ENCODE assay signal across 18 cellular contexts in the genomic region with DNA sequence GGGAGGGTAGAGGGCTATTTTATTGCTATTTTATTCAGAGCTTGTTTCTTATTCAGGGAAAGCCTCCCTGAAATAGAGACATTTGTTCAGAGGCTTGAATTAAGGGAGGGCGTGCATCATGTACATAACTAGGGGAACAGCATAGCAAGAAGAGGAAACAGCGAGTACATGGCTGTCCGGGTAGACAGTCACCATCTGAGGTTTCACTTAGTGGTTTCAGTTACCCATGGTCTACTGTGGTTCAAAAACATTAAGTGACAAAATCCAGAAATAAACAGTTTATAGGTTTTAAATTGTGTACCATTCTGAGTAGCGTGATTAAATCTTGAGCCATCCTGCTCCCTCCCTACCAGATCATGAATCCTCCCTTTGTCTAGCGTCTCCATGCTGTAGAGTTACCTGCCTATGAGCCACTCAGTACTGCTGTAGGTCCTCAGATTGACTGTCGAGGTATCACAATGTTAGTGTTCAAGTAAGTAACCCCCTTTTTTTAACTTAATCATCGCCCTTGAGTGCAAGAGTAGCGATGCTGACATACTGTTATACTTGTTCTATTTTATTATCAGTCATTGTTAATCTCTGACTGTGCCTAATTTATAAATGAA.
A peak's percentile ranks its signal among the peaks of the same experiment; 100 is the strongest.
DNase-seq lines count a peak whose midpoint lies in the region; ATAC-seq and TF ChIP-seq lines count a peak whose summit lies in the region.
"Had no signal": no experiment of that assay in that cellular context is flagged by ENCODE, and none has a peak within 500 bp of the region (broad histone marks: within the 10 kb centered on the region; RNA-seq: fewer than 3 reads in every experiment).

No MANE protein-coding gene starts in this region.

- CTCF ChIA-PET in SK-N-SH (lab: Yijun Ruan, JAX), result no interaction called here

- H3K9ac ChIP-seq in SK-N-SH (peak overlapping the region; percentile 52), Karpas-422 (ENCODE audit: low read length) (no peak overlapping the region)

- peak overlapping the region; percentile 10 for H3K4me3 Mint-ChIP-seq in activated T-helper 17 cell treated with anti-CD3 and anti-CD28 coated beads, Interleukin-2, amount 50 U/mL, for 72 hours
- H3K4me3 Mint-ChIP-seq: CD4-positive, alpha-beta T cell had no signal

- TF ChIP-seq CTCF in SK-N-SH (IDR thresholded peaks at IDR 0.05) (no peak), GM13977 (IDR thresholded peaks at IDR 0.05; ENCODE audit: extremely low read depth, insufficient read depth, missing control alignments) (no peak)

- no peak overlapping the region for H3K4me3 ChIP-seq in SK-N-SH (ENCODE audit: low read depth in 2 of 2, low read length in 1 of 2)
- no peak overlapping the region for H3K4me3 ChIP-seq in Karpas-422 (ENCODE audit: low read length)
- H3K4me3 ChIP-seq: HAP-1 had no signal

- WGBS in SK-N-SH (ENCODE audit: low lambda C conversion rate), result 4% methylated on average over 8 of the region's 8 CpGs

- H3K79me2 ChIP-seq in SK-N-SH (ENCODE audit: insufficient read depth), result no peaks in the 10 kb centered on the region
- H3K79me2 ChIP-seq in Karpas-422 (ENCODE audit: low read length), result no peaks in the 10 kb centered on the region

- H3K9me2 ChIP-seq in SK-N-SH (no peaks in the 10 kb centered on the region), Karpas-422 (replicated peaks; ENCODE audit: insufficient read depth, low read length) (no peaks in the 10 kb centered on the region)

- H4K20me1 ChIP-seq in SK-N-SH (ENCODE audit: insufficient read depth), result no peaks in the 10 kb centered on the region
- H4K20me1 ChIP-seq in Karpas-422 (ENCODE audit: insufficient read depth, low read depth, low read length), result no peaks in the 10 kb centered on the region

- H3K4me2 ChIP-seq in SK-N-SH (peak overlapping the region; percentile 52), Karpas-422 (ENCODE audit: low read depth, low read length, poor library complexity, severe bottlenecking) (no peak overlapping the region)

- H3K27me3 Mint-ChIP-seq in activated T-helper 17 cell treated with anti-CD3 and anti-CD28 coated beads, Interleukin-2, amount 50 U/mL, for 72 hours, result no peaks in the 10 kb centered on the region
- H3K27me3 Mint-ChIP-seq: CD4-positive, alpha-beta T cell had no signal

- no peak for TF ChIP-seq EP300 in SK-N-SH (IDR thresholded peaks at IDR 0.05; ENCODE audit: borderline replicate concordance in 1 of 2, low read depth in 1 of 2, low read length in 1 of 2)

- H3K27ac ChIP-seq in SK-N-SH (ENCODE audit: low read depth in 2 of 2, low read length in 1 of 2) (peak overlapping the region in 1 of 2 experiments; percentile 59; a peak in 2 of 4 replicates), Karpas-422 (ENCODE audit: low read length) (no peak overlapping the region)

- in situ Hi-C loops in GM13977 (cut with MboI; ENCODE audit: low pct_unique_long_range_greater_than_20kb, low sequenced_read_pairs, unreplicated experiment), result no loop called here

- POLR2A ChIA-PET in SK-N-SH (lab: Yijun Ruan, JAX), result no interaction called here

- H3K27me3 ChIP-seq in SK-N-SH (ENCODE audit: insufficient read depth) (no peaks in the 10 kb centered on the region), Karpas-422 (ENCODE audit: low read length) (no peaks in the 10 kb centered on the region)

- H3K36me3 ChIP-seq in SK-N-SH (replicated peaks in 1 of 2; ENCODE audit: control insufficient read depth in 1 of 2, insufficient read depth in 2 of 2, low read length in 1 of 2) (no peaks in the 10 kb centered on the region), Karpas-422 (ENCODE audit: insufficient read depth, low read length) (no peaks in the 10 kb centered on the region)
- H3K36me3 ChIP-seq: HAP-1 had no signal

- no peak for TF ChIP-seq RAD21 in SK-N-SH (IDR thresholded peaks at IDR 0.05; ENCODE audit: low read length)

- peak overlapping the region; percentile 58 for H2AFZ ChIP-seq in SK-N-SH (ENCODE audit: low read depth)
- no peak overlapping the region for H2AFZ ChIP-seq in Karpas-422 (ENCODE audit: low read length)

- DNase-seq in SK-N-SH (no peak), MV-4-11 (lab: John Stamatoyannopoulos, UW) (peak; percentile 74), GM13977 (ENCODE audit: low spot score) (no peak), Karpas-422 (no peak)
- DNase-seq: CD4-positive, alpha-beta T cell; KBM-7; NCI-H1048; NCI-H1436; NCI-H2029 treated with DMSO at 0.1 percent for 48 hours; NCI-H2171; NCI-H526; OCI-M1; Right ventricle myocardium superior; T-helper 1 cell had no signal

- peaks cover 9% of the 10 kb centered on the region for H3K4me1 Mint-ChIP-seq in activated T-helper 17 cell treated with anti-CD3 and anti-CD28 coated beads, Interleukin-2, amount 50 U/mL, for 72 hours

- ATAC-seq in SK-N-SH treated with all-trans-retinoic acid at 6 μM for 48 hours (no peak), GM18502 (IDR thresholded peaks at IDR 0.05; ENCODE audit: poor library complexity, unreplicated experiment) (no peak)
- ATAC-seq in activated T-helper 17 cell treated with anti-CD3 and anti-CD28 coated beads, Interleukin-2, amount 50 U/mL, for 72 hours (replicated peaks), result peak; percentile 60

- peaks cover 9% of the 10 kb centered on the region for H3K9me3 Mint-ChIP-seq in activated T-helper 17 cell treated with anti-CD3 and anti-CD28 coated beads, Interleukin-2, amount 50 U/mL, for 72 hours

- H3K4me1 ChIP-seq in SK-N-SH (ENCODE audit: control insufficient read depth in 1 of 2, insufficient read depth in 2 of 2, low read depth in 1 of 2, low read length in 1 of 2) (peaks cover 0 to 16% of the 10 kb centered on the region in 2 experiments; a peak in 2 of 4 replicates), Karpas-422 (ENCODE audit: low read length) (no peaks in the 10 kb centered on the region)
- H3K4me1 ChIP-seq: HAP-1 had no signal

- no peaks in the 10 kb centered on the region for H3K36me3 Mint-ChIP-seq in activated T-helper 17 cell treated with anti-CD3 and anti-CD28 coated beads, Interleukin-2, amount 50 U/mL, for 72 hours (ENCODE audit: low read depth)

- peak overlapping the region; percentile 4 for H3K27ac Mint-ChIP-seq in activated T-helper 17 cell treated with anti-CD3 and anti-CD28 coated beads, Interleukin-2, amount 50 U/mL, for 72 hours
- H3K27ac Mint-ChIP-seq: CD4-positive, alpha-beta T cell had no signal

- H3F3A ChIP-seq in SK-N-SH (replicated peaks; ENCODE audit: insufficient read depth), result peaks cover 16% of the 10 kb centered on the region

- H3K9me3 ChIP-seq in SK-N-SH, result no peaks in the 10 kb centered on the region
- no peaks in the 10 kb centered on the region for H3K9me3 ChIP-seq in Karpas-422 (ENCODE audit: low read length)
- H3K9me3 ChIP-seq: HAP-1 had no signal

TF ChIP-seq in SK-N-SH, 30 proteins besides CTCF, POLR2A, EP300 and RAD21:
- TF ChIP-seq SMC3 (IDR thresholded peaks at IDR 0.05; ENCODE audit: low read depth, low read length), result no peak
- no peak for TF ChIP-seq YY1 (IDR thresholded peaks at IDR 0.05; ENCODE audit: low read depth)

TF ChIP-seq in SK-N-SH treated with all-trans-retinoic acid at 6 μM for 48 hours, 23 proteins besides CTCF, POLR2A, EP300 and RAD21 (continues in another document):
- TF ChIP-seq OSR1 (CRISPR knock-in tag; IDR thresholded peaks at IDR 0.05), result no peak
- no peak for TF ChIP-seq ZNF70 (CRISPR knock-in tag; IDR thresholded peaks at IDR 0.05)
- TF ChIP-seq, protein P1, sequence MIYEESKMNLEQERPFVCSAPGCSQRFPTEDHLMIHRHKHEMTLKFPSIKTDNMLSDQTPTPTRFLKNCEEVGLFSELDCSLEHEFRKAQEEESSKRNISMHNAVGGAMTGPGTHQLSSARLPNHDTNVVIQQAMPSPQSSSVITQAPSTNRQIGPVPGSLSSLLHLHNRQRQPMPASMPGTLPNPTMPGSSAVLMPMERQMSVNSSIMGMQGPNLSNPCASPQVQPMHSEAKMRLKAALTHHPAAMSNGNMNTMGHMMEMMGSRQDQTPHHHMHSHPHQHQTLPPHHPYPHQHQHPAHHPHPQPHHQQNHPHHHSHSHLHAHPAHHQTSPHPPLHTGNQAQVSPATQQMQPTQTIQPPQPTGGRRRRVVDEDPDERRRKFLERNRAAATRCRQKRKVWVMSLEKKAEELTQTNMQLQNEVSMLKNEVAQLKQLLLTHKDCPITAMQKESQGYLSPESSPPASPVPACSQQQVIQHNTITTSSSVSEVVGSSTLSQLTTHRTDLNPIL (CRISPR knock-in tag; IDR thresholded peaks at IDR 0.05; ENCODE audit: low read depth), result no peak
- TF ChIP-seq, protein P2, sequence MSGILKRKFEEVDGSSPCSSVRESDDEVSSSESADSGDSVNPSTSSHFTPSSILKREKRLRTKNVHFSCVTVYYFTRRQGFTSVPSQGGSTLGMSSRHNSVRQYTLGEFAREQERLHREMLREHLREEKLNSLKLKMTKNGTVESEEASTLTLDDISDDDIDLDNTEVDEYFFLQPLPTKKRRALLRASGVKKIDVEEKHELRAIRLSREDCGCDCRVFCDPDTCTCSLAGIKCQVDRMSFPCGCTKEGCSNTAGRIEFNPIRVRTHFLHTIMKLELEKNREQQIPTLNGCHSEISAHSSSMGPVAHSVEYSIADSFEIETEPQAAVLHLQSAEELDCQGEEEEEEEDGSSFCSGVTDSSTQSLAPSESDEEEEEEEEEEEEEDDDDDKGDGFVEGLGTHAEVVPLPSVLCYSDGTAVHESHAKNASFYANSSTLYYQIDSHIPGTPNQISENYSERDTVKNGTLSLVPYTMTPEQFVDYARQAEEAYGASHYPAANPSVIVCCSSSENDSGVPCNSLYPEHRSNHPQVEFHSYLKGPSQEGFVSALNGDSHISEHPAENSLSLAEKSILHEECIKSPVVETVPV (CRISPR knock-in tag; IDR thresholded peaks at IDR 0.05), result no peak
- no peak for TF ChIP-seq GLIS3 (CRISPR knock-in tag; IDR thresholded peaks at IDR 0.05)
- no peak for TF ChIP-seq ARNTL (CRISPR knock-in tag; IDR thresholded peaks at IDR 0.05; ENCODE audit: borderline replicate concordance, low read depth)
- no peak for TF ChIP-seq TOX (CRISPR knock-in tag; IDR thresholded peaks at IDR 0.05; ENCODE audit: borderline replicate concordance)
- TF ChIP-seq BACH2 (CRISPR knock-in tag; IDR thresholded peaks at IDR 0.05; ENCODE audit: borderline replicate concordance), result no peak
- no peak for TF ChIP-seq CSDC2 (CRISPR knock-in tag; IDR thresholded peaks at IDR 0.05)
- TF ChIP-seq ESRRG (CRISPR knock-in tag; IDR thresholded peaks at IDR 0.05), result no peak
- TF ChIP-seq, protein P3, sequence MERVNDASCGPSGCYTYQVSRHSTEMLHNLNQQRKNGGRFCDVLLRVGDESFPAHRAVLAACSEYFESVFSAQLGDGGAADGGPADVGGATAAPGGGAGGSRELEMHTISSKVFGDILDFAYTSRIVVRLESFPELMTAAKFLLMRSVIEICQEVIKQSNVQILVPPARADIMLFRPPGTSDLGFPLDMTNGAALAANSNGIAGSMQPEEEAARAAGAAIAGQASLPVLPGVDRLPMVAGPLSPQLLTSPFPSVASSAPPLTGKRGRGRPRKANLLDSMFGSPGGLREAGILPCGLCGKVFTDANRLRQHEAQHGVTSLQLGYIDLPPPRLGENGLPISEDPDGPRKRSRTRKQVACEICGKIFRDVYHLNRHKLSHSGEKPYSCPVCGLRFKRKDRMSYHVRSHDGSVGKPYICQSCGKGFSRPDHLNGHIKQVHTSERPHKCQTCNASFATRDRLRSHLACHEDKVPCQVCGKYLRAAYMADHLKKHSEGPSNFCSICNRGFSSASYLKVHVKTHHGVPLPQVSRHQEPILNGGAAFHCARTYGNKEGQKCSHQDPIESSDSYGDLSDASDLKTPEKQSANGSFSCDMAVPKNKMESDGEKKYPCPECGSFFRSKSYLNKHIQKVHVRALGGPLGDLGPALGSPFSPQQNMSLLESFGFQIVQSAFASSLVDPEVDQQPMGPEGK (CRISPR knock-in tag; IDR thresholded peaks at IDR 0.05; ENCODE audit: borderline replicate concordance), result no peak
